ENCODE assay signal across 11 cellular contexts in the genomic region with DNA sequence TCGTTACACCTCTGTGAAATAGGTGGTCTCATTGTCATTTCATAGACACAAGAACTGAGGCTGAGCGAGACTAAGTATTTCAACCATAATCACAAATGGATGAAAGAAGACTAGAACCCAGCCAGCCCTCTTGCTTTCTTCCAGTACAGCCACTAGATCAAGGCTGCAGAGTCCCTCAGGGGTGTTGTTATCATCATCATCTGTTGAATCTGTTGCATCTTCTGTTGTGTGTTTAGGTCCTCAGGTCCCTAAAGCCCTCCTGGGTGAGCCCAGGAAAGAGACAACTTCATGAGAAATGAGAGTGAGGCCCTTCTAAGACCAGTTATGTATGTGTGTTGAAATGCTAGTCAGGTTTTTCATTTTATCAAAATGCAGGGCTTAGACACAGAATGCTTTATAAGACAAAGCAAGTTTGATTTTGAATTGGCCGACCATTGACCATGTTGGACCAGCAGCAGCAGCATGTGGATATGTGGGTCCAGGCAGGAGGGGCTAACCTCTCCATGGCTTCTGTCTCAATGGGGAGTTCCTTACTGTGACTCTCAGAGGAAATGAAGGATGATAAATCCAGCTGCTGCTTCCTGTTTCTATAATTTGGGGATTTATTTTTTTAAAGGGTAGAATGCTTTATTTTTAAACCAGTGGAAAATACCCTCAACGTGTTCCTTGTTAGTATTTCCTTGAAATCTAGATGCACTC.
DNase-seq lines count a peak whose midpoint lies in the region; ATAC-seq and TF ChIP-seq lines count a peak whose summit lies in the region.
"Had no signal": no experiment of that assay in that cellular context is flagged by ENCODE, and none has a peak within 500 bp of the region (broad histone marks: within the 10 kb centered on the region; RNA-seq: fewer than 3 reads in every experiment).

No MANE protein-coding gene starts in this region.

- CTCF ChIA-PET in activated CD8-positive, alpha-beta memory T cell treated with anti-CD3 and anti-CD28 coated beads, Interleukin-2, amount 10 ng/mL, durations not matched to agents 7 days and 5 days (lab: Charles Lee), result no interaction called here

- H3K27me3 ChIP-seq in DOHH2 (ENCODE audit: control insufficient read depth, low read length) (no peaks in the 10 kb centered on the region), endocrine pancreas (ENCODE audit: control insufficient read depth, insufficient read depth, low read length) (no peaks in the 10 kb centered on the region), neutrophil (no peaks in the 10 kb centered on the region)
- H3K27me3 ChIP-seq: Peyer's patch had no signal

- H3K4me3 ChIP-seq in DOHH2 (ENCODE audit: low read length) (no peak overlapping the region), NB4 (ENCODE audit: low read depth, low read length) (no peak overlapping the region), endocrine pancreas (ENCODE audit: control insufficient read depth, insufficient read depth, low read length) (peak overlapping the region; percentile 3), neutrophil (ENCODE audit: low read depth in 1 of 2, low read length in 1 of 2) (no peak overlapping the region)
- H3K4me3 ChIP-seq: Peyer's patch had no signal

- H3F3A ChIP-seq in DOHH2 (ENCODE audit: control insufficient read depth, insufficient read depth), result no peaks in the 10 kb centered on the region

- H3K27ac Mint-ChIP-seq in activated CD8-positive, alpha-beta memory T cell treated with anti-CD3 and anti-CD28 coated beads, Interleukin-2, amount 10 ng/mL, durations not matched to agents 7 days and 5 days, result no peak overlapping the region

- no peak for TF ChIP-seq CTCF in DOHH2 (IDR thresholded peaks at IDR 0.05; ENCODE audit: low read depth, low read length, poor library complexity, severe bottlenecking)
- no peak for TF ChIP-seq CTCF in NB4 (IDR thresholded peaks at IDR 0.05; ENCODE audit: low read depth, low read length)
- TF ChIP-seq CTCF in neutrophil (IDR thresholded peaks at IDR 0.05), result no peak

- TF ChIP-seq POLR2A in NB4 (IDR thresholded peaks at IDR 0.05; ENCODE audit: extremely low read depth, insufficient read length), result no peak

- no peaks in the 10 kb centered on the region for H3K9me2 ChIP-seq in DOHH2 (replicated peaks; ENCODE audit: control insufficient read depth, low read length)

- no peaks in the 10 kb centered on the region for H3K9me3 Mint-ChIP-seq in activated CD8-positive, alpha-beta memory T cell treated with anti-CD3 and anti-CD28 coated beads, Interleukin-2, amount 10 ng/mL, durations not matched to agents 7 days and 5 days (ENCODE audit: low read depth)
- H3K9me3 Mint-ChIP-seq: IgD-negative memory B cell had no signal

- no peaks in the 10 kb centered on the region for H3K9me3 ChIP-seq in DOHH2 (ENCODE audit: control insufficient read depth, insufficient read depth, low read length)
- H3K9me3 ChIP-seq in endocrine pancreas (ENCODE audit: control insufficient read depth, low read length), result no peaks in the 10 kb centered on the region
- no peaks in the 10 kb centered on the region for H3K9me3 ChIP-seq in neutrophil
- H3K9me3 ChIP-seq: Peyer's patch had no signal

- no peaks in the 10 kb centered on the region for H3K27me3 Mint-ChIP-seq in activated CD8-positive, alpha-beta memory T cell treated with anti-CD3 and anti-CD28 coated beads, Interleukin-2, amount 10 ng/mL, durations not matched to agents 7 days and 5 days
- H3K27me3 Mint-ChIP-seq: IgD-negative memory B cell had no signal

- H3K4me1 ChIP-seq in DOHH2 (ENCODE audit: control insufficient read depth, low read length) (peaks cover 42% of the 10 kb centered on the region), endocrine pancreas (ENCODE audit: control insufficient read depth, insufficient read depth, low read length) (peaks cover 7% of the 10 kb centered on the region), neutrophil (ENCODE audit: control insufficient read depth in 1 of 2, insufficient read depth in 1 of 2, low read depth in 1 of 2, low read length in 1 of 2) (peaks cover 39 to 46% of the 10 kb centered on the region in 2 experiments)
- H3K4me1 ChIP-seq: Peyer's patch had no signal

- no peak overlapping the region for H3K27ac ChIP-seq in DOHH2 (ENCODE audit: low read depth, low read length)
- peak overlapping the region; percentile 64 for H3K27ac ChIP-seq in neutrophil

- peaks cover 41% of the 10 kb centered on the region for H3K4me1 Mint-ChIP-seq in activated CD8-positive, alpha-beta memory T cell treated with anti-CD3 and anti-CD28 coated beads, Interleukin-2, amount 10 ng/mL, durations not matched to agents 7 days and 5 days

- peaks cover 7% of the 10 kb centered on the region; the same call in 1 of the 2 replicates for H3K79me2 ChIP-seq in DOHH2 (ENCODE audit: control insufficient read depth, low read length)

- H3K36me3 ChIP-seq in DOHH2 (ENCODE audit: control insufficient read depth, low read length) (no peaks in the 10 kb centered on the region), endocrine pancreas (ENCODE audit: control insufficient read depth, insufficient read depth, low read length) (no peaks in the 10 kb centered on the region), neutrophil (no peaks in the 10 kb centered on the region)
- H3K36me3 ChIP-seq: Peyer's patch had no signal

- no peak overlapping the region for H3K4me3 Mint-ChIP-seq in activated CD8-positive, alpha-beta memory T cell treated with anti-CD3 and anti-CD28 coated beads, Interleukin-2, amount 10 ng/mL, durations not matched to agents 7 days and 5 days
- H3K4me3 Mint-ChIP-seq: IgD-negative memory B cell had no signal

- H4K20me1 ChIP-seq in DOHH2 (ENCODE audit: control insufficient read depth, insufficient read depth, low read depth, low read length), result no peaks in the 10 kb centered on the region

- peak; percentile 43 for DNase-seq in NB4 (ENCODE audit: low read depth)
- no peak for DNase-seq in retina
- DNase-seq in cerebellum (ENCODE audit: low spot score), result no peak
- DNase-seq in stimulated activated CD4-positive, alpha-beta T cell treated with anti-CD3 and anti-CD28 coated beads, Interleukin-2, amount 100 ng/mL, for 24 hours, result no peak
- no peak for DNase-seq in activated CD8-positive, alpha-beta memory T cell treated with anti-CD3 and anti-CD28 coated beads, Interleukin-2, amount 10 ng/mL, durations not matched to agents 7 days and 5 days
- DNase-seq: occipital lobe, Peyer's patch had no signal

- no peak overlapping the region for H3K9ac ChIP-seq in endocrine pancreas (ENCODE audit: control insufficient read depth, insufficient read depth, low read length)

- H3K4me2 ChIP-seq in DOHH2 (ENCODE audit: low read length), result peak overlapping the region; percentile 39

- H3K36me3 Mint-ChIP-seq in activated CD8-positive, alpha-beta memory T cell treated with anti-CD3 and anti-CD28 coated beads, Interleukin-2, amount 10 ng/mL, durations not matched to agents 7 days and 5 days, result peaks cover 19% of the 10 kb centered on the region

- no peak for ATAC-seq in activated CD8-positive, alpha-beta memory T cell treated with anti-CD3 and anti-CD28 coated beads, Interleukin-2, amount 10 ng/mL, durations not matched to agents 7 days and 5 days
